18 cellular contexts compared by ENCODE assay signal in genomic region chr11:114120606-114121005, GRCh38.
DNase-seq lines count a peak whose midpoint lies in the region; ATAC-seq and TF ChIP-seq lines count a peak whose summit lies in the region.
"Had no signal": no experiment of that assay in that cellular context is flagged by ENCODE, and none has a peak within 500 bp of the region (broad histone marks: within the 10 kb centered on the region; RNA-seq: fewer than 3 reads in every experiment).

No MANE protein-coding gene starts in this region.

- TF ChIP-seq CTCF in MCF 10A (IDR thresholded peaks at IDR 0.05; ENCODE audit: unreplicated experiment) (no peak), mammary epithelial cell (conservative IDR thresholded peaks at IDR 0.05 in 1 of 2, IDR thresholded peaks at IDR 0.05 in 1 of 2; ENCODE audit: extremely low read depth in 1 of 2, insufficient read depth in 1 of 2, low read depth in 1 of 2, low read length in 2 of 2) (no peak), VCaP (conservative IDR thresholded peaks at IDR 0.05) (no peak), gastroesophageal sphincter (IDR thresholded peaks at IDR 0.05) (no peak)

- CTCF ChIA-PET in MCF 10A (lab: Yijun Ruan, JAX), result no interaction called here
- CTCF ChIA-PET in mammary epithelial cell (lab: Charles Lee; ENCODE audit: low non-redundant PET), result no interaction called here

- H3K79me2 ChIP-seq in mammary epithelial cell (ENCODE audit: insufficient read depth, low read length), result no peaks in the 10 kb centered on the region

- DNase-seq in MCF 10A (ENCODE audit: unreplicated experiment), result no peak
- no peak for DNase-seq in mammary epithelial cell
- DNase-seq in iPS-NIHi7 (ENCODE audit: extremely low spot score), result no peak
- DNase-seq in A172 (ENCODE audit: low spot score), result no peak
- DNase-seq in NOMO-1 treated with dmso at 0.1 percent for 144 hours (lab: John Stamatoyannopoulos, UW; ENCODE audit: unreplicated experiment), result no peak
- DNase-seq: DMS153, MV-4-11, NCI-H1436 treated with DMSO at 0.1 percent for 48 hours, NCI-H2029 treated with DMSO at 0.1 percent for 48 hours, NCI-H2171 treated with DMSO at 0.1 percent for 48 hours, NCI-H82, PC-9 had no signal

- H3K4me3 Mint-ChIP-seq in MCF 10A (ENCODE audit: unreplicated experiment), result no peak overlapping the region
- H3K4me3 Mint-ChIP-seq: CD14-positive monocyte, GM23338 had no signal

- intact Hi-C loops in MCF 10A (cut with micrococcal nuclease) (no loop called here), mammary epithelial cell (cut with micrococcal nuclease) (no loop called here)

- peaks cover 62% of the 10 kb centered on the region for H3K4me1 Mint-ChIP-seq in MCF 10A (ENCODE audit: insufficient read depth, unreplicated experiment)

- H3K27ac ChIP-seq in mammary epithelial cell (ENCODE audit: insufficient read depth, low read depth, low read length), result no peak overlapping the region
- peak overlapping the region; percentile 86 for H3K27ac ChIP-seq in VCaP
- peak overlapping the region in 3 of 4 donors; percentile 26 to 45 (median 35) for H3K27ac ChIP-seq in gastroesophageal sphincter
- H3K27ac ChIP-seq in temporal lobe (ENCODE audit: low read depth, low read length), result peak overlapping the region; percentile 37
- H3K27ac ChIP-seq: HL-60, PC-9 had no signal

- 69% methylated on average over 6 of the region's 8 CpGs for WGBS in mammary epithelial cell (ENCODE audit: low coverage, missing lambda C conversion rate)
- WGBS in gastroesophageal sphincter (ENCODE audit: low coverage in 1 of 2), 2 donors, result 80 to 92% methylated on average over 1 to 6 of the region's 8 CpGs

- POLR2A ChIA-PET in MCF 10A (lab: Yijun Ruan, JAX), result no interaction called here

- no peak overlapping the region for H3K4me2 ChIP-seq in mammary epithelial cell (ENCODE audit: insufficient read depth, low read depth, low read length)
- H3K4me2 ChIP-seq: GM23338, PC-9 had no signal

- no peak overlapping the region for H3K9ac ChIP-seq in mammary epithelial cell (ENCODE audit: insufficient read depth, low read length)

- in situ Hi-C loops in mammary epithelial cell (cut with MboI; ENCODE audit: low sequenced_read_pairs in 2 of 2), result no loop called here

- H3K4me3 ChIP-seq in mammary epithelial cell (replicated peaks in 1 of 3; ENCODE audit: insufficient read depth in 1 of 3, low read depth in 2 of 3, low read length in 3 of 3) (no peak overlapping the region), gastroesophageal sphincter (no peak overlapping the region)
- H3K4me3 ChIP-seq: GM23338, PC-9 had no signal

- H3K36me3 ChIP-seq in mammary epithelial cell (ENCODE audit: insufficient read depth, low read length), result no peaks in the 10 kb centered on the region
- H3K36me3 ChIP-seq in gastroesophageal sphincter, result peaks cover 0 to 83% of the 10 kb centered on the region in 2 donors

- H3K9me3 ChIP-seq in mammary epithelial cell (replicated peaks; ENCODE audit: insufficient read depth, low read length) (no peaks in the 10 kb centered on the region), gastroesophageal sphincter (no peaks in the 10 kb centered on the region)

- no peaks in the 10 kb centered on the region for H4K20me1 ChIP-seq in mammary epithelial cell (ENCODE audit: insufficient read depth, low read length)

- H3K4me1 ChIP-seq in mammary epithelial cell (ENCODE audit: insufficient read depth, low read length), result no peaks in the 10 kb centered on the region
- H3K4me1 ChIP-seq in gastroesophageal sphincter, result peaks cover 21 to 97% (median 53%) of the 10 kb centered on the region in 3 donors

- TF ChIP-seq EP300 in gastroesophageal sphincter (IDR thresholded peaks at IDR 0.05), result no peak

- BruUV-seq in MCF 10A (replicated peaks; lab: Mats Ljungman, UMichigan) (no TSS peak), mammary epithelial cell (replicated peaks; lab: Mats Ljungman, UMichigan) (no TSS peak)

- dilution Hi-C loops in mammary epithelial cell (cut with HindIII; ENCODE audit: low sequenced_read_pairs), result no loop called here

- H3K27me3 ChIP-seq in mammary epithelial cell (ENCODE audit: insufficient read depth, low read length) (peaks cover 4% of the 10 kb centered on the region), gastroesophageal sphincter (no peaks in the 10 kb centered on the region)

- TF ChIP-seq POLR2A in gastroesophageal sphincter (IDR thresholded peaks at IDR 0.05), result no peak

- no peak overlapping the region for H2AFZ ChIP-seq in mammary epithelial cell (ENCODE audit: low read depth, low read length)
- H2AFZ ChIP-seq: GM23338, PC-9 had no signal

- H3K27ac Mint-ChIP-seq in MCF 10A (ENCODE audit: low read depth, unreplicated experiment), result peak overlapping the region; percentile 73
- H3K27ac Mint-ChIP-seq: GM23338 had no signal

- H3K36me3 Mint-ChIP-seq in MCF 10A (ENCODE audit: insufficient read depth, unreplicated experiment), result peaks cover 96% of the 10 kb centered on the region

- no peaks in the 10 kb centered on the region for H3K9me3 Mint-ChIP-seq in MCF 10A (ENCODE audit: unreplicated experiment)
- H3K9me3 Mint-ChIP-seq: GM23338 had no signal

- no peak for ATAC-seq in gastroesophageal sphincter
- ATAC-seq: GM23338 had no signal

- no peaks in the 10 kb centered on the region for H3K27me3 Mint-ChIP-seq in MCF 10A (ENCODE audit: insufficient read depth, unreplicated experiment)
